1 cellular context compared by ENCODE assay signal in the genomic region with DNA sequence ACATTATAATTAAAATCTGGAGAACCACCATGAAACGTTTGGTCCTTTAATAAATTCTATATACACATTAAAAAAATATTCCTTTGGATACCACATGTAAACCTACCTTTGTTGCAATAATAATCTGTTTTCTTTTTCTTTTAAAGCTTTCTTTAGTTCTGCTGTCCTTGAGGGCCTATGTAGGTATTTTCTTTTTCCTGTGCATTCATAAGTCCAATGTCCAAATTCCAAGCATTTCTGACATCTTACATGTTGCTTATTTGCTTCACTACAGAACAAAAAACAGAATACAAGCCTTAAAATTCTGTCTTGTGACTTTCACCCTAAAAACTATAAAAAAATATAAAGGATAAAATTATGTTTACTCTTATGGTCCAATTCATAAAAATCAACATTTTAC.
TF ChIP-seq lines count a peak whose summit lies in the region.

No MANE protein-coding gene starts in this region.

TF ChIP-seq in HepG2, 621 proteins besides CTCF, POLR2A, EP300 and RAD21 (continues in another document):
- TF ChIP-seq NBN (conservative IDR thresholded peaks at IDR 0.05) (no peak), BATF2 (CRISPR knock-in tag; IDR thresholded peaks at IDR 0.05) (no peak), HNF4G (IDR thresholded peaks at IDR 0.05; ENCODE audit: borderline replicate concordance, low read depth, low read length) (peak; percentile 58; the same call in 1 of the 2 replicates), HNF4G (CRISPR knock-in tag; IDR thresholded peaks at IDR 0.05; ENCODE audit: borderline replicate concordance, low read depth) (no peak), ZSCAN25 (CRISPR knock-in tag; IDR thresholded peaks at IDR 0.05) (no peak), RARG (CRISPR knock-in tag; IDR thresholded peaks at IDR 0.05; ENCODE audit: low read depth) (no peak), ZFP91 (CRISPR knock-in tag; IDR thresholded peaks at IDR 0.05; ENCODE audit: borderline replicate concordance) (no peak), NKX3-1 (CRISPR knock-in tag; IDR thresholded peaks at IDR 0.05) (no peak), ARID3A (IDR thresholded peaks at IDR 0.05; ENCODE audit: low read depth, low read length) (0 out of 2 replicates have a peak, but pooled peaks have one; percentile 22), CREB1 (IDR thresholded peaks at IDR 0.05) (no peak), CREB1 (CRISPR knock-in tag; IDR thresholded peaks at IDR 0.05) (no peak), SP1 (IDR thresholded peaks at IDR 0.05) (no peak), SP1 (CRISPR knock-in tag; IDR thresholded peaks at IDR 0.05) (no peak), ERF (CRISPR knock-in tag; IDR thresholded peaks at IDR 0.05) (no peak), FOSL1 (CRISPR knock-in tag; IDR thresholded peaks at IDR 0.05; ENCODE audit: borderline replicate concordance) (no peak), NCOA2 (CRISPR knock-in tag; IDR thresholded peaks at IDR 0.05) (peak; percentile 56), ZNF543 (CRISPR knock-in tag; IDR thresholded peaks at IDR 0.05) (no peak), PPARG (CRISPR knock-in tag; conservative IDR thresholded peaks at IDR 0.05) (0 out of 2 replicates have a peak, but pooled peaks have one; percentile 23), CREM (IDR thresholded peaks at IDR 0.05) (0 out of 2 replicates have a peak, but pooled peaks have one; percentile 26), CREM (CRISPR knock-in tag; IDR thresholded peaks at IDR 0.05) (no peak), GATAD2A (CRISPR knock-in tag; IDR thresholded peaks at IDR 0.05) (peak; percentile 80), PHB2 (IDR thresholded peaks at IDR 0.05; ENCODE audit: partially characterized antibody) (no peak), ZNF670 (CRISPR knock-in tag; IDR thresholded peaks at IDR 0.05; ENCODE audit: borderline replicate concordance) (no peak), ZMYM2 (CRISPR knock-in tag; IDR thresholded peaks at IDR 0.05) (no peak), ZNF280B (CRISPR knock-in tag; IDR thresholded peaks at IDR 0.05; ENCODE audit: borderline replicate concordance) (no peak), CCAR2 (optimal IDR thresholded peaks at IDR 0.05; ENCODE audit: low read depth, low read length) (no peak), ZFAT (CRISPR knock-in tag; conservative IDR thresholded peaks at IDR 0.05) (no peak), SRSF1 (optimal IDR thresholded peaks at IDR 0.05; ENCODE audit: low read depth, low read length) (no peak), ETV5 (CRISPR knock-in tag; IDR thresholded peaks at IDR 0.05; ENCODE audit: borderline replicate concordance) (no peak), SMARCE1 (IDR thresholded peaks at IDR 0.05; ENCODE audit: borderline replicate concordance) (0 out of 2 replicates have a peak, but pooled peaks have one; percentile 27), TEAD3 (CRISPR knock-in tag; optimal IDR thresholded peaks at IDR 0.05; ENCODE audit: borderline replicate concordance) (peak; percentile 95), SAP130 (CRISPR knock-in tag; IDR thresholded peaks at IDR 0.05; ENCODE audit: low read depth) (peak; percentile 40), ZNF160 (CRISPR knock-in tag; IDR thresholded peaks at IDR 0.05) (peak; percentile 100), ZNF580 (CRISPR knock-in tag; IDR thresholded peaks at IDR 0.05; ENCODE audit: borderline replicate concordance, low read depth) (no peak), ZNF83 (CRISPR knock-in tag; IDR thresholded peaks at IDR 0.05; ENCODE audit: borderline replicate concordance) (no peak), NCOA5 (CRISPR knock-in tag; IDR thresholded peaks at IDR 0.05) (no peak), AHDC1 (CRISPR knock-in tag; IDR thresholded peaks at IDR 0.05; ENCODE audit: borderline replicate concordance) (peak; percentile 70; the same call in 1 of the 2 replicates), RXRA (CRISPR knock-in tag; IDR thresholded peaks at IDR 0.05) (no peak), TBP (CRISPR knock-in tag; IDR thresholded peaks at IDR 0.05) (no peak)
- TF ChIP-seq, protein P1, sequence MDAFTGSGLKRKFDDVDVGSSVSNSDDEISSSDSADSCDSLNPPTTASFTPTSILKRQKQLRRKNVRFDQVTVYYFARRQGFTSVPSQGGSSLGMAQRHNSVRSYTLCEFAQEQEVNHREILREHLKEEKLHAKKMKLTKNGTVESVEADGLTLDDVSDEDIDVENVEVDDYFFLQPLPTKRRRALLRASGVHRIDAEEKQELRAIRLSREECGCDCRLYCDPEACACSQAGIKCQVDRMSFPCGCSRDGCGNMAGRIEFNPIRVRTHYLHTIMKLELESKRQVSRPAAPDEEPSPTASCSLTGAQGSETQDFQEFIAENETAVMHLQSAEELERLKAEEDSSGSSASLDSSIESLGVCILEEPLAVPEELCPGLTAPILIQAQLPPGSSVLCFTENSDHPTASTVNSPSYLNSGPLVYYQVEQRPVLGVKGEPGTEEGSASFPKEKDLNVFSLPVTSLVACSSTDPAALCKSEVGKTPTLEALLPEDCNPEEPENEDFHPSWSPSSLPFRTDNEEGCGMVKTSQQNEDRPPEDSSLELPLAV (CRISPR knock-in tag; conservative IDR thresholded peaks at IDR 0.05; ENCODE audit: low read depth): no peak
- TF ChIP-seq, protein P2, sequence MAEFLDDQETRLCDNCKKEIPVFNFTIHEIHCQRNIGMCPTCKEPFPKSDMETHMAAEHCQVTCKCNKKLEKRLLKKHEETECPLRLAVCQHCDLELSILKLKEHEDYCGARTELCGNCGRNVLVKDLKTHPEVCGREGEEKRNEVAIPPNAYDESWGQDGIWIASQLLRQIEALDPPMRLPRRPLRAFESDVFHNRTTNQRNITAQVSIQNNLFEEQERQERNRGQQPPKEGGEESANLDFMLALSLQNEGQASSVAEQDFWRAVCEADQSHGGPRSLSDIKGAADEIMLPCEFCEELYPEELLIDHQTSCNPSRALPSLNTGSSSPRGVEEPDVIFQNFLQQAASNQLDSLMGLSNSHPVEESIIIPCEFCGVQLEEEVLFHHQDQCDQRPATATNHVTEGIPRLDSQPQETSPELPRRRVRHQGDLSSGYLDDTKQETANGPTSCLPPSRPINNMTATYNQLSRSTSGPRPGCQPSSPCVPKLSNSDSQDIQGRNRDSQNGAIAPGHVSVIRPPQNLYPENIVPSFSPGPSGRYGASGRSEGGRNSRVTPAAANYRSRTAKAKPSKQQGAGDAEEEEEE (CRISPR knock-in tag; IDR thresholded peaks at IDR 0.05; ENCODE audit: borderline replicate concordance): no peak
- TF ChIP-seq, protein P3, sequence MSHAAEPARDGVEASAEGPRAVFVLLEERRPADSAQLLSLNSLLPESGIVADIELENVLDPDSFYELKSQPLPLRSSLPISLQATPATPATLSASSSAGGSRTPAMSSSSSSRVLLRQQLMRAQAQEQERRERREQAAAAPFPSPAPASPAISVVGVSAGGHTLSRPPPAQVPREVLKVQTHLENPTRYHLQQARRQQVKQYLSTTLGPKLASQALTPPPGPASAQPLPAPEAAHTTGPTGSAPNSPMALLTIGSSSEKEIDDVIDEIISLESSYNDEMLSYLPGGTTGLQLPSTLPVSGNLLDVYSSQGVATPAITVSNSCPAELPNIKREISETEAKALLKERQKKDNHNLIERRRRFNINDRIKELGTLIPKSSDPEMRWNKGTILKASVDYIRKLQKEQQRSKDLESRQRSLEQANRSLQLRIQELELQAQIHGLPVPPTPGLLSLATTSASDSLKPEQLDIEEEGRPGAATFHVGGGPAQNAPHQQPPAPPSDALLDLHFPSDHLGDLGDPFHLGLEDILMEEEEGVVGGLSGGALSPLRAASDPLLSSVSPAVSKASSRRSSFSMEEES (CRISPR knock-in tag; IDR thresholded peaks at IDR 0.05): no peak
- TF ChIP-seq, protein P4, sequence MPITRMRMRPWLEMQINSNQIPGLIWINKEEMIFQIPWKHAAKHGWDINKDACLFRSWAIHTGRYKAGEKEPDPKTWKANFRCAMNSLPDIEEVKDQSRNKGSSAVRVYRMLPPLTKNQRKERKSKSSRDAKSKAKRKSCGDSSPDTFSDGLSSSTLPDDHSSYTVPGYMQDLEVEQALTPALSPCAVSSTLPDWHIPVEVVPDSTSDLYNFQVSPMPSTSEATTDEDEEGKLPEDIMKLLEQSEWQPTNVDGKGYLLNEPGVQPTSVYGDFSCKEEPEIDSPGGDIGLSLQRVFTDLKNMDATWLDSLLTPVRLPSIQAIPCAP (CRISPR knock-in tag; IDR thresholded peaks at IDR 0.05; ENCODE audit: low read depth): no peak
- TF ChIP-seq, protein P5, sequence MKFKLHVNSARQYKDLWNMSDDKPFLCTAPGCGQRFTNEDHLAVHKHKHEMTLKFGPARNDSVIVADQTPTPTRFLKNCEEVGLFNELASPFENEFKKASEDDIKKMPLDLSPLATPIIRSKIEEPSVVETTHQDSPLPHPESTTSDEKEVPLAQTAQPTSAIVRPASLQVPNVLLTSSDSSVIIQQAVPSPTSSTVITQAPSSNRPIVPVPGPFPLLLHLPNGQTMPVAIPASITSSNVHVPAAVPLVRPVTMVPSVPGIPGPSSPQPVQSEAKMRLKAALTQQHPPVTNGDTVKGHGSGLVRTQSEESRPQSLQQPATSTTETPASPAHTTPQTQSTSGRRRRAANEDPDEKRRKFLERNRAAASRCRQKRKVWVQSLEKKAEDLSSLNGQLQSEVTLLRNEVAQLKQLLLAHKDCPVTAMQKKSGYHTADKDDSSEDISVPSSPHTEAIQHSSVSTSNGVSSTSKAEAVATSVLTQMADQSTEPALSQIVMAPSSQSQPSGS (CRISPR knock-in tag; IDR thresholded peaks at IDR 0.05): peak; percentile 85
